ENCODE assay signal across 25 cellular contexts in genomic region chr2:241052677-241053360, GRCh38. TPM values are rescaled to one million over a fixed set of nuclear protein-coding genes. Genes with fewer than 3 reads are reported as not detected.
DNase-seq lines count a peak whose midpoint lies in the region; ATAC-seq and TF ChIP-seq lines count a peak whose summit lies in the region.
"Had no signal": no experiment of that assay in that cellular context is flagged by ENCODE, and none has a peak within 500 bp of the region (broad histone marks: within the 10 kb centered on the region; RNA-seq: fewer than 3 reads in every experiment).

No MANE protein-coding gene starts in this region.

- TF ChIP-seq EP300 in upper lobe of left lung (IDR thresholded peaks at IDR 0.05), result no peak

- H3K4me3 ChIP-seq in upper lobe of left lung, result no peak overlapping the region
- H3K4me3 ChIP-seq: BLaER1 had no signal

- no peak overlapping the region for H3K27ac ChIP-seq in upper lobe of left lung
- H3K27ac ChIP-seq: BLaER1, parathyroid adenoma had no signal

- intact Hi-C loops in Right ventricle myocardium superior (cut with DNase I), result no loop called here
- intact Hi-C loops in Right ventricle myocardium inferior (cut with DNase I), result no loop called here
- intact Hi-C loops in left colon (cut with DNase I, micrococcal nuclease), result no loop called here

- H3K36me3 Mint-ChIP-seq in osteocyte (ENCODE audit: unreplicated experiment), result no peaks in the 10 kb centered on the region
- peaks cover 4% of the 10 kb centered on the region for H3K36me3 Mint-ChIP-seq in glutamatergic neuron (ENCODE audit: unreplicated experiment)
- H3K36me3 Mint-ChIP-seq: activated naive CD8-positive, alpha-beta T cell treated with anti-CD3 and anti-CD28 coated beads, Interleukin-2, amount 10 ng/mL, durations not matched to agents 7 days and 5 days; mesothelial cell of epicardium; natural killer cell had no signal

- no peaks in the 10 kb centered on the region for H3K4me1 ChIP-seq in upper lobe of left lung
- H3K4me1 ChIP-seq: Caco-2, parathyroid adenoma had no signal

- no peak for TF ChIP-seq POLR2A in upper lobe of left lung (IDR thresholded peaks at IDR 0.05)

- no peak overlapping the region for H3K27ac Mint-ChIP-seq in osteocyte (ENCODE audit: unreplicated experiment)
- no peak overlapping the region for H3K27ac Mint-ChIP-seq in glutamatergic neuron (ENCODE audit: unreplicated experiment)
- H3K27ac Mint-ChIP-seq: activated naive CD8-positive, alpha-beta T cell treated with anti-CD3 and anti-CD28 coated beads, Interleukin-2, amount 10 ng/mL, durations not matched to agents 7 days and 5 days; activated T-helper 2 cell treated with anti-CD3 and anti-CD28 coated beads, Interferon-gamma antibody, Interleukin-2, Interleukin-4, amounts not matched to agents 10 μg/mL and 5 μg/mL and 100 μg/mL, durations not matched to agents 14 hours and 24 hours and 36 hours; effector memory CD8-positive, alpha-beta T cell; HFFc6; mesothelial cell of epicardium; natural killer cell; stimulated activated naive CD8-positive, alpha-beta T cell treated with anti-CD3 and anti-CD28 coated beads, Interleukin-15, Interleukin-2, amounts not matched to agents 100 ng/mL and 50 ng/mL, for 24 hours had no signal

- no peaks in the 10 kb centered on the region for H3K9me3 Mint-ChIP-seq in osteocyte (ENCODE audit: unreplicated experiment)
- no peaks in the 10 kb centered on the region for H3K9me3 Mint-ChIP-seq in glutamatergic neuron (ENCODE audit: unreplicated experiment)
- H3K9me3 Mint-ChIP-seq: activated naive CD8-positive, alpha-beta T cell treated with anti-CD3 and anti-CD28 coated beads, Interleukin-2, amount 10 ng/mL, durations not matched to agents 7 days and 5 days; activated T-helper 2 cell treated with anti-CD3 and anti-CD28 coated beads, Interferon-gamma antibody, Interleukin-2, Interleukin-4, amounts not matched to agents 10 μg/mL and 5 μg/mL and 100 μg/mL, durations not matched to agents 14 hours and 24 hours and 36 hours; effector memory CD8-positive, alpha-beta T cell; HFFc6; mesothelial cell of epicardium; natural killer cell; stimulated activated naive CD8-positive, alpha-beta T cell treated with anti-CD3 and anti-CD28 coated beads, Interleukin-15, Interleukin-2, amounts not matched to agents 100 ng/mL and 50 ng/mL, for 24 hours had no signal

- H3K27me3 Mint-ChIP-seq in osteocyte (ENCODE audit: unreplicated experiment) (peaks cover 24% of the 10 kb centered on the region), glutamatergic neuron (ENCODE audit: unreplicated experiment) (peaks cover 2% of the 10 kb centered on the region)
- H3K27me3 Mint-ChIP-seq: activated naive CD8-positive, alpha-beta T cell treated with anti-CD3 and anti-CD28 coated beads, Interleukin-2, amount 10 ng/mL, durations not matched to agents 7 days and 5 days; effector memory CD8-positive, alpha-beta T cell; stimulated activated naive CD8-positive, alpha-beta T cell treated with anti-CD3 and anti-CD28 coated beads, Interleukin-15, Interleukin-2, amounts not matched to agents 100 ng/mL and 50 ng/mL, for 24 hours had no signal

- WGBS in upper lobe of left lung, 2 donors, result 89 to 94% methylated on average over 20 to 27 of the region's 31 CpGs

- no peak for TF ChIP-seq CTCF in osteocyte (IDR thresholded peaks at IDR 0.05)
- no peak for TF ChIP-seq CTCF in upper lobe of left lung (IDR thresholded peaks at IDR 0.05)
- TF ChIP-seq CTCF in glutamatergic neuron (IDR thresholded peaks at IDR 0.05; ENCODE audit: partially characterized antibody, unreplicated experiment), result no peak

- H3K9me3 ChIP-seq in upper lobe of left lung, result no peaks in the 10 kb centered on the region
- H3K9me3 ChIP-seq: BLaER1, Caco-2 had no signal

- peak; percentile 42 for DNase-seq in Right ventricle myocardium superior
- no peak for DNase-seq in Right ventricle myocardium inferior (ENCODE audit: missing footprints)
- peak; percentile 41 for DNase-seq in ecto neural progenitor cell (ENCODE audit: low spot score)
- DNase-seq in osteocyte (ENCODE audit: extremely low spot score, unreplicated experiment), result peak; percentile 83
- DNase-seq in upper lobe of left lung, result peak; percentile 20 to 81
- DNase-seq in glutamatergic neuron, result no peak
- DNase-seq in NCI-H1436 treated with DMSO at 0.1 percent for 48 hours (lab: John Stamatoyannopoulos, UW), result no peak
- no peak for DNase-seq in left colon
- DNase-seq: activated naive CD8-positive, alpha-beta T cell treated with anti-CD3 and anti-CD28 coated beads, Interleukin-2, amount 10 ng/mL, durations not matched to agents 7 days and 5 days; Caco-2; DND-41; effector memory CD8-positive, alpha-beta T cell; HFFc6; kidney glomerular epithelial cell; natural killer cell; NCI-H1048; NCI-H1930; NCI-H226; NCI-H774; small intestine had no signal

- H3K4me3 Mint-ChIP-seq in osteocyte (ENCODE audit: unreplicated experiment) (no peak overlapping the region), glutamatergic neuron (ENCODE audit: unreplicated experiment) (no peak overlapping the region)
- H3K4me3 Mint-ChIP-seq: activated naive CD8-positive, alpha-beta T cell treated with anti-CD3 and anti-CD28 coated beads, Interleukin-2, amount 10 ng/mL, durations not matched to agents 7 days and 5 days; effector memory CD8-positive, alpha-beta T cell; HFFc6; mesothelial cell of epicardium; natural killer cell; stimulated activated naive CD8-positive, alpha-beta T cell treated with anti-CD3 and anti-CD28 coated beads, Interleukin-15, Interleukin-2, amounts not matched to agents 100 ng/mL and 50 ng/mL, for 24 hours had no signal

- H3K27me3 ChIP-seq in upper lobe of left lung, result no peaks in the 10 kb centered on the region
- H3K27me3 ChIP-seq: BLaER1 had no signal

- peaks cover 0 to 51% (median 35%) of the 10 kb centered on the region in 4 donors for H3K36me3 ChIP-seq in upper lobe of left lung
- H3K36me3 ChIP-seq: BLaER1 had no signal

- H3K4me1 Mint-ChIP-seq in osteocyte (ENCODE audit: unreplicated experiment) (no peaks in the 10 kb centered on the region), glutamatergic neuron (ENCODE audit: low read depth, unreplicated experiment) (no peaks in the 10 kb centered on the region)
- H3K4me1 Mint-ChIP-seq: mesothelial cell of epicardium, natural killer cell had no signal

- no peak for ATAC-seq in Right ventricle myocardium superior (ENCODE audit: poor library complexity)
- ATAC-seq in Right ventricle myocardium inferior, result no peak
- ATAC-seq in upper lobe of left lung (ENCODE audit: low FRiP score in 2 of 2), result peak; percentile 18 to 27
- no peak for ATAC-seq in left colon
- ATAC-seq: effector memory CD8-positive, alpha-beta T cell had no signal

RNA-seq across cellular contexts. Expression of gene MTERF4, which starts 49.3 kb away (rescaled TPM):
- 23.8 TPM for total RNA-seq in Right ventricle myocardium superior
- 23.0 TPM for total RNA-seq in Right ventricle myocardium inferior
- total RNA-seq in osteocyte, result 32.4 and 36.8 TPM in 2 replicates
- 10 to 100 TPM; 22.3 to 54.4 (median 25.4) TPM for total RNA-seq in upper lobe of left lung
- total RNA-seq in glutamatergic neuron (ENCODE audit: unreplicated experiment), result 63.5 TPM
- total RNA-seq in left colon, result 10 to 100 TPM; 27.7 to 28.7 TPM

RNA-seq across cellular contexts. Expression of gene SNED1, which starts 54.4 kb away (rescaled TPM):
- total RNA-seq in Right ventricle myocardium superior, result 8.0 TPM
- total RNA-seq in Right ventricle myocardium inferior, result 6.7 TPM
- 17.6 and 19.4 TPM in 2 replicates for total RNA-seq in osteocyte
- 100 to 1,000 TPM in 1 of 6 donors, 10 to 100 TPM in 5; 26.0 to 189 (median 38.9) TPM for total RNA-seq in upper lobe of left lung
- total RNA-seq in glutamatergic neuron (ENCODE audit: unreplicated experiment), result 2.8 TPM
- total RNA-seq in left colon, result 10 to 100 TPM in 1 of 2 donors, 1 to 10 TPM in 1; 9.4 to 10.1 TPM
- total RNA-seq: Caco-2 had no signal

Comparison
In these comparisons a context has a peak if more than half of its experiments do, and no peak if none do; other contexts are left out.
1. DNase-seq: peak in Right ventricle myocardium superior (single experiment), ecto neural progenitor cell (single experiment), osteocyte (single experiment) and upper lobe of left lung (2 of 2); none in Right ventricle myocardium inferior (single experiment), glutamatergic neuron (single experiment), NCI-H1436 treated with DMSO at 0.1 percent for 48 hours (single experiment) and left colon (0 of 2).
2. ATAC-seq: peak in upper lobe of left lung (2 of 2); none in Right ventricle myocardium superior (single experiment), Right ventricle myocardium inferior (single experiment) and left colon (single experiment).